24 cellular contexts compared by ENCODE assay signal in genomic region chr14:86955955-86956354, GRCh38.
DNase-seq lines count a peak whose midpoint lies in the region; ATAC-seq and TF ChIP-seq lines count a peak whose summit lies in the region.
"Had no signal": no experiment of that assay in that cellular context is flagged by ENCODE, and none has a peak within 500 bp of the region (broad histone marks: within the 10 kb centered on the region; RNA-seq: fewer than 3 reads in every experiment).

No MANE protein-coding gene starts in this region.

- TF ChIP-seq CTCF in Loucy (conservative IDR thresholded peaks at IDR 0.05; ENCODE audit: low read length) (no peak), nephron (IDR thresholded peaks at IDR 0.05; ENCODE audit: unreplicated experiment in 3 of 3) (no peak), glutamatergic neuron (IDR thresholded peaks at IDR 0.05; ENCODE audit: partially characterized antibody, unreplicated experiment) (no peak)

- H3K79me2 ChIP-seq in Loucy (ENCODE audit: insufficient read depth, low read length): no peaks in the 10 kb centered on the region

- peaks cover 26% of the 10 kb centered on the region for H3K4me1 ChIP-seq in Loucy (ENCODE audit: insufficient read depth, low read length, poor library complexity, severe bottlenecking)
- H3K4me1 ChIP-seq: BE2C, BLaER1 had no signal

- H3K4me1 Mint-ChIP-seq in nephron (peaks cover 18% of the 10 kb centered on the region), glutamatergic neuron (ENCODE audit: low read depth, unreplicated experiment) (no peaks in the 10 kb centered on the region)
- H3K4me1 Mint-ChIP-seq: CD14-positive monocyte; CD4-positive, alpha-beta memory T cell; CD4-positive, CD25-positive, alpha-beta regulatory T cell; CD8-positive, alpha-beta memory T cell had no signal

- H3F3A ChIP-seq in Loucy (ENCODE audit: low read depth): no peaks in the 10 kb centered on the region

- H3K27me3 Mint-ChIP-seq in nephron (ENCODE audit: low read depth) (no peaks in the 10 kb centered on the region), glutamatergic neuron (ENCODE audit: unreplicated experiment) (no peaks in the 10 kb centered on the region)
- H3K27me3 Mint-ChIP-seq: CD4-positive, alpha-beta memory T cell; CD4-positive, CD25-positive, alpha-beta regulatory T cell; CD8-positive, alpha-beta memory T cell had no signal

- no peaks in the 10 kb centered on the region for H3K36me3 ChIP-seq in Loucy (ENCODE audit: insufficient read depth, low read length)
- H3K36me3 ChIP-seq: BE2C, BLaER1 had no signal

- peak; percentile 8 for DNase-seq in OCI-M2 (lab: John Stamatoyannopoulos, UW; ENCODE audit: unreplicated experiment)
- DNase-seq in glutamatergic neuron: no peak
- DNase-seq in iPS-NIHi7 (ENCODE audit: extremely low spot score): no peak
- DNase-seq: 8988T; ACHN; BE2C; C1 segment of cervical spinal cord; CD4-positive, alpha-beta memory T cell; CD4-positive, CD25-positive, alpha-beta regulatory T cell; CD8-positive, alpha-beta memory T cell; COR-L47; DMS 273 treated with DMSO at 0.1 percent for 48 hours; DMS153; DMS53; DMS79; DND-41; EL; GDM1 had no signal

- H3K4me2 ChIP-seq in Loucy (ENCODE audit: low read depth, low read length, poor library complexity, severe bottlenecking): peak overlapping the region; percentile 45
- H3K4me2 ChIP-seq: BLaER1 had no signal

- H3K9ac ChIP-seq in Loucy (ENCODE audit: low read depth, low read length, poor library complexity, severe bottlenecking): no peak overlapping the region
- H3K9ac ChIP-seq: BLaER1 had no signal

- no peak overlapping the region for H2AFZ ChIP-seq in Loucy (ENCODE audit: low read length)

- no peak overlapping the region for H3K4me3 ChIP-seq in Loucy (ENCODE audit: low read length, poor library complexity, severe bottlenecking)
- H3K4me3 ChIP-seq: BLaER1, GM12878 had no signal

- H3K9me3 Mint-ChIP-seq in nephron: peaks cover 6% of the 10 kb centered on the region
- H3K9me3 Mint-ChIP-seq in glutamatergic neuron (ENCODE audit: unreplicated experiment): no peaks in the 10 kb centered on the region

- no peaks in the 10 kb centered on the region for H4K20me1 ChIP-seq in Loucy (ENCODE audit: insufficient read depth, low read length, poor library complexity, severe bottlenecking)
- H4K20me1 ChIP-seq: BLaER1 had no signal

- H3K4me3 Mint-ChIP-seq in nephron: no peak overlapping the region
- no peak overlapping the region for H3K4me3 Mint-ChIP-seq in glutamatergic neuron (ENCODE audit: unreplicated experiment)
- H3K4me3 Mint-ChIP-seq: CD14-positive monocyte; CD4-positive, alpha-beta memory T cell; CD4-positive, CD25-positive, alpha-beta regulatory T cell; CD8-positive, alpha-beta memory T cell had no signal

- H3K9me3 ChIP-seq in Loucy (ENCODE audit: insufficient read depth, low read depth, low read length): no peaks in the 10 kb centered on the region
- H3K9me3 ChIP-seq: BE2C, BLaER1 had no signal

- H3K27ac Mint-ChIP-seq in nephron: peak overlapping the region; percentile 33 to 77 (median 43)
- no peak overlapping the region for H3K27ac Mint-ChIP-seq in glutamatergic neuron (ENCODE audit: unreplicated experiment)
- H3K27ac Mint-ChIP-seq: CD14-positive monocyte; CD4-positive, alpha-beta memory T cell; CD4-positive, CD25-positive, alpha-beta regulatory T cell; CD8-positive, alpha-beta memory T cell had no signal

- H3K9me2 ChIP-seq in Loucy (replicated peaks; ENCODE audit: low read depth, low read length): no peaks in the 10 kb centered on the region

- H3K27me3 ChIP-seq in Loucy (ENCODE audit: insufficient read depth, low read length, poor library complexity, severe bottlenecking): no peaks in the 10 kb centered on the region
- H3K27me3 ChIP-seq: BE2C, BLaER1 had no signal

- no peak for ATAC-seq in GM18511 (IDR thresholded peaks at IDR 0.05; ENCODE audit: unreplicated experiment)
- ATAC-seq: GM12878 had no signal

- H3K36me3 Mint-ChIP-seq in nephron (ENCODE audit: low read depth) (no peaks in the 10 kb centered on the region), glutamatergic neuron (ENCODE audit: unreplicated experiment) (no peaks in the 10 kb centered on the region)
- H3K36me3 Mint-ChIP-seq: CD14-positive monocyte; CD4-positive, alpha-beta memory T cell; CD4-positive, CD25-positive, alpha-beta regulatory T cell; CD8-positive, alpha-beta memory T cell had no signal
